ENCODE assay signal across 12 cellular contexts in the genomic region with DNA sequence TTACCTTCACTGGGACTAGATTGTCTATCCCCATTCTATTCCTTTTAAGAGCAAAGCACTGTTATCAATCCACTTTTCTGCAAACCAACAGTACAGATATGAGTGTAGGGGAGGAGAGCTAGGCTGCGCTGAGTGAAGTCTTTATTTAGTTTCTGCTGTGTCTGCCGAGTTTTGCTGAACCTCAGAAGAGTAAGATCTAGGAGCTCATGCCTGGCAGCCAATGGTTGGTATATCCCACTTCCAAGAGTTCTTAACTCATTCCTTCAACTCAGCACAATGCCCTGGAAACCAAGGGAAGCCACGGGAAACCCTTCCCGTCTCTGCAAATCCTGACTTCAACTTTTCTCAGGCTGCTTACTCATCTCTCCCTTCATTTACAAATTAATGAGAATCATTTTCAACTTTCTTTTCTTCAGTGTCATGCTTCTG. TPM values are rescaled to one million over a fixed set of nuclear protein-coding genes. Genes with fewer than 3 reads are reported as not detected.
DNase-seq lines count a peak whose midpoint lies in the region; ATAC-seq, FAIRE-seq and TF ChIP-seq lines count a peak whose summit lies in the region.
"Had no signal": no experiment of that assay in that cellular context is flagged by ENCODE, and none has a peak within 500 bp of the region (broad histone marks: within the 10 kb centered on the region; RNA-seq: fewer than 3 reads in every experiment).

No MANE protein-coding gene starts in this region.

- H3K36me3 ChIP-seq in HEK293 (ENCODE audit: control insufficient read depth in 2 of 2, insufficient read depth in 1 of 2, low read length in 2 of 2), result no peaks in the 10 kb centered on the region
- H3K36me3 ChIP-seq in osteoblast (ENCODE audit: insufficient read depth, low read length), result no peaks in the 10 kb centered on the region
- H3K36me3 ChIP-seq in lower lobe of right lung, result no peaks in the 10 kb centered on the region
- H3K36me3 ChIP-seq: WERI-Rb-1 had no signal

- H3K36me3 Mint-ChIP-seq in WTC11, result peaks cover 7% of the 10 kb centered on the region

- no peak for TF ChIP-seq CTCF in HEK293 (tag by site-specific recombination; IDR thresholded peaks at IDR 0.05)
- TF ChIP-seq CTCF in WTC11 (IDR thresholded peaks at IDR 0.05), result no peak
- no peak for TF ChIP-seq CTCF in osteoblast (IDR thresholded peaks at IDR 0.05; ENCODE audit: extremely low read depth, low read depth, low read length)
- TF ChIP-seq CTCF in lower lobe of right lung (IDR thresholded peaks at IDR 0.05), result no peak

- H3K4me1 Mint-ChIP-seq in WTC11, result peaks cover 16% of the 10 kb centered on the region

- H3K27me3 Mint-ChIP-seq in WTC11 (ENCODE audit: low read depth), result no peaks in the 10 kb centered on the region

- H3K79me2 ChIP-seq in osteoblast (ENCODE audit: insufficient read depth, low read length), result no peaks in the 10 kb centered on the region

- TF ChIP-seq POLR2A in H54 (IDR thresholded peaks at IDR 0.05; ENCODE audit: low read depth, low read length), result no peak

- H3K4me3 ChIP-seq in HEK293 (ENCODE audit: low read depth, low read length) (no peak overlapping the region), osteoblast (ENCODE audit: insufficient read depth, low read length) (peak overlapping the region; percentile 11), lower lobe of right lung (no peak overlapping the region)

- POLR2A ChIA-PET in HEK293 (lab: Yijun Ruan, JAX), result no interaction called here
- POLR2A ChIA-PET in WTC11 (lab: Charles Lee), result no interaction called here

- ATAC-seq in GM18511 (IDR thresholded peaks at IDR 0.05; ENCODE audit: unreplicated experiment), result peak; percentile 72
- ATAC-seq in WTC11, result peak; percentile 87
- no peak for ATAC-seq in HG03521 (IDR thresholded peaks at IDR 0.05; ENCODE audit: unreplicated experiment)
- ATAC-seq in lower lobe of right lung, result no peak
- ATAC-seq: naive thymus-derived CD8-positive, alpha-beta T cell had no signal

- H3K4me3 Mint-ChIP-seq in WTC11, result no peak overlapping the region
- H3K4me3 Mint-ChIP-seq: naive thymus-derived CD8-positive, alpha-beta T cell had no signal

- H3K4me1 ChIP-seq in HEK293 (ENCODE audit: control insufficient read depth, insufficient read depth, low read length) (no peaks in the 10 kb centered on the region), osteoblast (ENCODE audit: insufficient read depth, low read length) (peaks cover 6% of the 10 kb centered on the region), lower lobe of right lung (peaks cover 9% of the 10 kb centered on the region)

- H3K9me3 ChIP-seq in HEK293 (ENCODE audit: control insufficient read depth, insufficient read depth, low read depth, low read length) (no peaks in the 10 kb centered on the region), osteoblast (ENCODE audit: low read depth, low read length) (no peaks in the 10 kb centered on the region), lower lobe of right lung (no peaks in the 10 kb centered on the region)

- intact Hi-C loops in lower lobe of right lung (cut with DNase I), result no loop called here

- peak overlapping the region; percentile 65 for H3K4me2 ChIP-seq in osteoblast (ENCODE audit: insufficient read depth, low read length)

- peak overlapping the region; percentile 40 for H2AFZ ChIP-seq in osteoblast (ENCODE audit: low read length)

- FAIRE-seq in H54 (lab: Jason Lieb, UNC), result no peak
- FAIRE-seq: islet of Langerhans had no signal

- DNase-seq in WTC11 (ENCODE audit: low spot score) (no peak), osteoblast (ENCODE audit: insufficient read length, low spot score, missing footprints) (peak; percentile 19), lower lobe of right lung (no peak), H54 (ENCODE audit: insufficient read length, low spot score) (no peak)
- DNase-seq: central memory CD4-positive, alpha-beta T cell; naive thymus-derived CD8-positive, alpha-beta T cell; RPMI8226; WERI-Rb-1 had no signal

- no peaks in the 10 kb centered on the region for H3K27me3 ChIP-seq in osteoblast (ENCODE audit: insufficient read depth, low read length)
- H3K27me3 ChIP-seq in lower lobe of right lung (ENCODE audit: low read depth), result no peaks in the 10 kb centered on the region

- H3K27ac ChIP-seq in HEK293 (ENCODE audit: extremely low read depth, low read depth, low read length) (no peak overlapping the region), osteoblast (ENCODE audit: low read depth, low read length) (no peak overlapping the region), lower lobe of right lung (no peak overlapping the region)
- H3K27ac ChIP-seq: WERI-Rb-1 had no signal

- peak overlapping the region; percentile 90 for H3K27ac Mint-ChIP-seq in WTC11
- H3K27ac Mint-ChIP-seq: naive thymus-derived CD8-positive, alpha-beta T cell had no signal

- no peaks in the 10 kb centered on the region for H4K20me1 ChIP-seq in osteoblast (ENCODE audit: insufficient read depth, low read length)

- CTCF ChIA-PET in HEK293 (lab: Yijun Ruan, JAX), result no interaction called here
- CTCF ChIA-PET in WTC11 (lab: Charles Lee), result no interaction called here

- H3K9me3 Mint-ChIP-seq in WTC11, result peaks cover 10% of the 10 kb centered on the region
- H3K9me3 Mint-ChIP-seq: naive thymus-derived CD8-positive, alpha-beta T cell had no signal

TF ChIP-seq in HEK293, 187 proteins besides CTCF, POLR2A, EP300 and RAD21:
- TF ChIP-seq ZBTB17 (tag by site-specific recombination; IDR thresholded peaks at IDR 0.05), result peak; percentile 49; the same call in 1 of the 2 replicates
- TF ChIP-seq ZNF274 (IDR thresholded peaks at IDR 0.05; ENCODE audit: low read length), result no peak
- no peak for TF ChIP-seq ZNF274 (tag by site-specific recombination; IDR thresholded peaks at IDR 0.05; ENCODE audit: borderline replicate concordance)
- TF ChIP-seq, protein P1, sequence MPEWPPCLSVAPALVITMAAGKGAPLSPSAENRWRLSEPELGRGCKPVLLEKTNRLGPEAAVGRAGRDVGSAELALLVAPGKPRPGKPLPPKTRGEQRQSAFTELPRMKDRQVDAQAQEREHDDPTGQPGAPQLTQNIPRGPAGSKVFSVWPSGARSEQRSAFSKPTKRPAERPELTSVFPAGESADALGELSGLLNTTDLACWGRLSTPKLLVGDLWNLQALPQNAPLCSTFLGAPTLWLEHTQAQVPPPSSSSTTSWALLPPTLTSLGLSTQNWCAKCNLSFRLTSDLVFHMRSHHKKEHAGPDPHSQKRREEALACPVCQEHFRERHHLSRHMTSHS (tag by site-specific recombination; IDR thresholded peaks at IDR 0.05), result no peak
- TF ChIP-seq ZNF701 (tag by site-specific recombination; IDR thresholded peaks at IDR 0.05), result no peak

TF ChIP-seq in WTC11, 78 proteins besides CTCF, POLR2A, EP300 and RAD21:
- TF ChIP-seq ZNF219 (CRISPR knock-in tag; IDR thresholded peaks at IDR 0.05; ENCODE audit: borderline replicate concordance) (no peak), GRHL2 (CRISPR knock-in tag; IDR thresholded peaks at IDR 0.05; ENCODE audit: insufficient replicate concordance, severe bottlenecking) (no peak), ZSCAN18 (CRISPR knock-in tag; IDR thresholded peaks at IDR 0.05) (no peak), MYBL2 (CRISPR knock-in tag; IDR thresholded peaks at IDR 0.05) (no peak), IRF2 (CRISPR knock-in tag; IDR thresholded peaks at IDR 0.05; ENCODE audit: borderline replicate concordance, low read depth) (no peak)
- TF ChIP-seq, protein P2, sequence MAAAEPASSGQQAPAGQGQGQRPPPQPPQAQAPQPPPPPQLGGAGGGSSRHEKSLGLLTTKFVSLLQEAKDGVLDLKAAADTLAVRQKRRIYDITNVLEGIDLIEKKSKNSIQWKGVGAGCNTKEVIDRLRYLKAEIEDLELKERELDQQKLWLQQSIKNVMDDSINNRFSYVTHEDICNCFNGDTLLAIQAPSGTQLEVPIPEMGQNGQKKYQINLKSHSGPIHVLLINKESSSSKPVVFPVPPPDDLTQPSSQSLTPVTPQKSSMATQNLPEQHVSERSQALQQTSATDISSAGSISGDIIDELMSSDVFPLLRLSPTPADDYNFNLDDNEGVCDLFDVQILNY (CRISPR knock-in tag; IDR thresholded peaks at IDR 0.05), result no peak
- TF ChIP-seq, protein P3, sequence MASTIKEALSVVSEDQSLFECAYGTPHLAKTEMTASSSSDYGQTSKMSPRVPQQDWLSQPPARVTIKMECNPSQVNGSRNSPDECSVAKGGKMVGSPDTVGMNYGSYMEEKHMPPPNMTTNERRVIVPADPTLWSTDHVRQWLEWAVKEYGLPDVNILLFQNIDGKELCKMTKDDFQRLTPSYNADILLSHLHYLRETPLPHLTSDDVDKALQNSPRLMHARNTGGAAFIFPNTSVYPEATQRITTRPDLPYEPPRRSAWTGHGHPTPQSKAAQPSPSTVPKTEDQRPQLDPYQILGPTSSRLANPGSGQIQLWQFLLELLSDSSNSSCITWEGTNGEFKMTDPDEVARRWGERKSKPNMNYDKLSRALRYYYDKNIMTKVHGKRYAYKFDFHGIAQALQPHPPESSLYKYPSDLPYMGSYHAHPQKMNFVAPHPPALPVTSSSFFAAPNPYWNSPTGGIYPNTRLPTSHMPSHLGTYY (CRISPR knock-in tag; IDR thresholded peaks at IDR 0.05), result no peak
TF ChIP-seq in WTC11: peak in this region for 0.

RNA-seq across cellular contexts. Expression of gene JAK2, which starts 58.0 kb away (rescaled TPM):
- total RNA-seq in WTC11 (2021) (2.0 to 3.3 TPM (median 2.4 TPM) in 3 replicates), osteoblast (21.0 and 23.3 TPM in 2 replicates), lower lobe of right lung (32.8 TPM)

Comparison
In these comparisons a context has a peak if more than half of its experiments do, and no peak if none do; other contexts are left out.
1. ATAC-seq: peak in GM18511 (single experiment) and WTC11 (single experiment); none in HG03521 (single experiment) and lower lobe of right lung (0 of 2).